ENCODE assay signal across 14 cellular contexts in genomic region chr1:198197285-198197684, GRCh38.
"Had no signal": no experiment of that assay in that cellular context is flagged by ENCODE, and none has a peak within 500 bp of the region (broad histone marks: within the 10 kb centered on the region; RNA-seq: fewer than 3 reads in every experiment).

No MANE protein-coding gene starts in this region.

- DNase-seq: effector memory CD4-positive, alpha-beta T cell; esophagus squamous epithelium; foreskin fibroblast; glutamatergic neuron; islet precursor cell; mammary epithelial cell; mucosa of descending colon; natural killer cell; small intestine; stimulated activated CD4-positive, alpha-beta T cell treated with anti-CD3 and anti-CD28 coated beads, Interleukin-12 subunit alpha, Interleukin-12 subunit beta, amount 100 ng/mL, for 4 hours had no signal

- H3K9me3 Mint-ChIP-seq: natural killer cell, type B pancreatic cell had no signal

- ATAC-seq: gastroesophageal sphincter, left lobe of liver, mucosa of descending colon, natural killer cell had no signal

- H3K4me3 Mint-ChIP-seq: natural killer cell, neural crest cell, type B pancreatic cell had no signal

- H3K27ac Mint-ChIP-seq: natural killer cell, type B pancreatic cell had no signal

- H3K4me3 ChIP-seq: esophagus squamous epithelium, gastroesophageal sphincter, mucosa of descending colon had no signal

- H3K36me3 Mint-ChIP-seq: natural killer cell had no signal

- H3K36me3 ChIP-seq: esophagus squamous epithelium, gastroesophageal sphincter had no signal

- H3K27me3 Mint-ChIP-seq: type B pancreatic cell had no signal

- H3K27ac ChIP-seq: esophagus squamous epithelium, gastroesophageal sphincter had no signal

- H3K27me3 ChIP-seq: esophagus squamous epithelium, gastroesophageal sphincter had no signal

- H3K9me3 ChIP-seq: esophagus squamous epithelium, gastroesophageal sphincter, mucosa of descending colon had no signal
